24 cellular contexts compared by ENCODE assay signal in genomic region chr12:122148657-122149056, GRCh38. TPM values are rescaled to one million over a fixed set of nuclear protein-coding genes. Genes with fewer than 3 reads are reported as not detected.
A peak's percentile ranks its signal among the peaks of the same experiment; 100 is the strongest.
DNase-seq lines count a peak whose midpoint lies in the region; ATAC-seq lines count a peak whose summit lies in the region.
"Had no signal": no experiment of that assay in that cellular context is flagged by ENCODE, and none has a peak within 500 bp of the region (broad histone marks: within the 10 kb centered on the region; RNA-seq: fewer than 3 reads in every experiment).

No MANE protein-coding gene starts in this region.

- ATAC-seq in stimulated activated naive CD8-positive, alpha-beta T cell treated with anti-CD3 and anti-CD28 coated beads, Interleukin-15, amount 100 ng/mL, for 72 hours = no peak
- ATAC-seq in stimulated activated naive CD8-positive, alpha-beta T cell treated with anti-CD3 and anti-CD28 coated beads, Interleukin-15, Interleukin-2, amounts not matched to agents 100 U/mL and 50 U/mL, for 24 hours = no peak
- ATAC-seq in T-helper 17 cell (no peak), left cardiac atrium (peak; percentile 26 to 28), GM21447 (IDR thresholded peaks at IDR 0.05; ENCODE audit: unreplicated experiment) (no peak), HG03378 (IDR thresholded peaks at IDR 0.05; ENCODE audit: unreplicated experiment) (no peak)

- H3K4me3 Mint-ChIP-seq in stimulated activated naive CD8-positive, alpha-beta T cell treated with anti-CD3 and anti-CD28 coated beads, Interleukin-15, amount 100 ng/mL, for 72 hours = no peak overlapping the region
- peak overlapping the region; percentile 55 for H3K4me3 Mint-ChIP-seq in T-helper 17 cell
- H3K4me3 Mint-ChIP-seq: activated naive CD8-positive, alpha-beta T cell treated with anti-CD3 and anti-CD28 coated beads, Interleukin-2, amount 10 ng/mL, durations not matched to agents 7 days and 5 days; dendritic cell treated with granulocyte-macrophage colony-stimulating factor and Interleukin-4, amounts not matched to agents 40 ng/mL and 50 ng/mL, for 4 days; stimulated activated effector memory CD8-positive, alpha-beta T cell treated with anti-CD3 and anti-CD28 coated beads, Interleukin-12 subunit alpha, Interleukin-12 subunit beta, amount 100 ng/mL, for 72 hours had no signal

- no peaks in the 10 kb centered on the region for H3K4me1 Mint-ChIP-seq in stimulated activated naive CD8-positive, alpha-beta T cell treated with anti-CD3 and anti-CD28 coated beads, Interleukin-15, amount 100 ng/mL, for 72 hours
- peaks cover 3% of the 10 kb centered on the region for H3K4me1 Mint-ChIP-seq in T-helper 17 cell
- H3K4me1 Mint-ChIP-seq: activated naive CD8-positive, alpha-beta T cell treated with anti-CD3 and anti-CD28 coated beads, Interleukin-2, amount 10 ng/mL, durations not matched to agents 7 days and 5 days had no signal

- peak overlapping the region; percentile 21 to 80 for H3K27ac Mint-ChIP-seq in stimulated activated naive CD8-positive, alpha-beta T cell treated with anti-CD3 and anti-CD28 coated beads, Interleukin-15, amount 100 ng/mL, for 72 hours
- H3K27ac Mint-ChIP-seq in T-helper 17 cell = peak overlapping the region; percentile 37
- H3K27ac Mint-ChIP-seq: activated naive CD8-positive, alpha-beta T cell treated with anti-CD3 and anti-CD28 coated beads, Interleukin-2, amount 10 ng/mL, durations not matched to agents 7 days and 5 days; activated T-cell treated with anti-CD3 and anti-CD28 coated beads, Interleukin-2, amount 50 U/mL, for 72 hours; dendritic cell treated with granulocyte-macrophage colony-stimulating factor and Interleukin-4, amounts not matched to agents 40 ng/mL and 50 ng/mL, for 4 days had no signal

- intact Hi-C loops in left cardiac atrium (cut with DNase I) = no loop called here

- no peaks in the 10 kb centered on the region for H3K36me3 Mint-ChIP-seq in T-helper 17 cell (ENCODE audit: low read depth)
- H3K36me3 Mint-ChIP-seq: stimulated activated effector memory CD8-positive, alpha-beta T cell treated with anti-CD3 and anti-CD28 coated beads, Interleukin-12 subunit alpha, Interleukin-12 subunit beta, amount 100 ng/mL, for 72 hours had no signal

- H3K27me3 Mint-ChIP-seq in stimulated activated naive CD8-positive, alpha-beta T cell treated with anti-CD3 and anti-CD28 coated beads, Interleukin-15, amount 100 ng/mL, for 72 hours = no peaks in the 10 kb centered on the region
- peaks cover 5% of the 10 kb centered on the region for H3K27me3 Mint-ChIP-seq in T-helper 17 cell

- no peak for DNase-seq in stimulated activated naive CD8-positive, alpha-beta T cell treated with anti-CD3 and anti-CD28 coated beads, Interleukin-15, amount 100 ng/mL, for 72 hours
- no peak for DNase-seq in stimulated activated naive CD8-positive, alpha-beta T cell treated with anti-CD3 and anti-CD28 coated beads, Interleukin-15, Interleukin-2, amounts not matched to agents 100 U/mL and 50 U/mL, for 24 hours
- DNase-seq in T-helper 17 cell (no peak), left cardiac atrium (no peak), CD1c-positive myeloid dendritic cell (ENCODE audit: extremely low spot score) (no peak), LoVo (ENCODE audit: low spot score) (no peak)
- DNase-seq: activated CD4-positive, CD25-positive, alpha-beta regulatory T cell; activated CD8-positive, alpha-beta memory T cell treated with anti-CD3 and anti-CD28 coated beads for 24 hours; activated naive CD8-positive, alpha-beta T cell treated with anti-CD3 and anti-CD28 coated beads, Interleukin-2, amount 10 ng/mL, durations not matched to agents 7 days and 5 days; activated T-cell treated with anti-CD3 and anti-CD28 coated beads, Interleukin-2, amount 50 U/mL, for 72 hours; brain microvascular endothelial cell; NCI-H1105 treated with DMSO at 0.1 percent for 48 hours; NCI-H526; nucleus accumbens; OCI-M1; right cardiac atrium had no signal

- no peaks in the 10 kb centered on the region for H3K9me3 Mint-ChIP-seq in stimulated activated naive CD8-positive, alpha-beta T cell treated with anti-CD3 and anti-CD28 coated beads, Interleukin-15, amount 100 ng/mL, for 72 hours
- H3K9me3 Mint-ChIP-seq: activated naive CD8-positive, alpha-beta T cell treated with anti-CD3 and anti-CD28 coated beads, Interleukin-2, amount 10 ng/mL, durations not matched to agents 7 days and 5 days; activated T-cell treated with anti-CD3 and anti-CD28 coated beads, Interleukin-2, amount 50 U/mL, for 72 hours; dendritic cell treated with granulocyte-macrophage colony-stimulating factor and Interleukin-4, amounts not matched to agents 40 ng/mL and 50 ng/mL, for 4 days; stimulated activated effector memory CD8-positive, alpha-beta T cell treated with anti-CD3 and anti-CD28 coated beads, Interleukin-12 subunit alpha, Interleukin-12 subunit beta, amount 100 ng/mL, for 72 hours had no signal

- no peaks in the 10 kb centered on the region for H3K9me3 ChIP-seq in T-helper 17 cell (ENCODE audit: control insufficient read depth, low read length, poor library complexity, severe bottlenecking)
- H3K9me3 ChIP-seq: SJSA1 had no signal

RNA-seq across cellular contexts. Expression of gene IL31, which starts 25.4 kb away (rescaled TPM):
- total RNA-seq in T-helper 17 cell (not detected), left cardiac atrium (not detected)
- total RNA-seq: activated naive CD8-positive, alpha-beta T cell treated with anti-CD3 and anti-CD28 coated beads, Interleukin-2, amount 10 ng/mL, durations not matched to agents 7 days and 5 days; glomerular endothelial cell; lower leg skin; right cardiac atrium; SJSA1; T-helper 2 cell treated with Interferon-gamma antibody and Interleukin-4, amounts not matched to agents 100 ng/mL and 5 ng/mL, for 36 hours had no signal

RNA-seq across cellular contexts. Expression of gene LRRC43, which starts 34.3 kb away (rescaled TPM):
- total RNA-seq in T-helper 17 cell = not detected
- total RNA-seq in left cardiac atrium = under 1 TPM; 0.68 to 0.71 TPM
- total RNA-seq: SJSA1; T-helper 2 cell treated with Interferon-gamma antibody and Interleukin-4, amounts not matched to agents 100 ng/mL and 5 ng/mL, for 36 hours had no signal

RNA-seq across cellular contexts. Expression of gene B3GNT4, which starts 54.9 kb away (rescaled TPM):
- total RNA-seq in T-helper 17 cell (not detected), left cardiac atrium (not detected)
- total RNA-seq: glomerular endothelial cell, SJSA1 had no signal

Comparison
In these comparisons a context has a peak if more than half of its experiments do, and no peak if none do; other contexts are left out.
1. ATAC-seq: peak in left cardiac atrium (2 of 2); none in stimulated activated naive CD8-positive, alpha-beta T cell treated with anti-CD3 and anti-CD28 coated beads, Interleukin-15, amount 100 ng/mL, for 72 hours (single experiment), stimulated activated naive CD8-positive, alpha-beta T cell treated with anti-CD3 and anti-CD28 coated beads, Interleukin-15, Interleukin-2, amounts not matched to agents 100 U/mL and 50 U/mL, for 24 hours (single experiment), T-helper 17 cell (single experiment), GM21447 (single experiment) and HG03378 (single experiment).